Comparison of ENCODE assay signal across 8 cellular contexts in genomic region chr21:33801424-33802405, GRCh38.
A peak's percentile ranks its signal among the peaks of the same experiment; 100 is the strongest.
DNase-seq lines count a peak whose midpoint lies in the region; ATAC-seq and TF ChIP-seq lines count a peak whose summit lies in the region.

No MANE protein-coding gene starts in this region.

- H3K9ac ChIP-seq in HCT116 (ENCODE audit: low read length), result no peak overlapping the region; the same call in 1 of the 2 replicates

- intact Hi-C loops in HCT116 (cut with micrococcal nuclease), result no loop called here
- intact Hi-C loops in gastrocnemius medialis (cut with DNase I; ENCODE audit: low total_unique reads), result no loop called here

- no peak overlapping the region for H3K4me3 ChIP-seq in HCT116 (replicated peaks in 1 of 2; ENCODE audit: low read depth in 1 of 2, low read length in 2 of 2)
- H3K4me3 ChIP-seq in gastrocnemius medialis, result no peak overlapping the region
- H3K4me3 ChIP-seq in Peyer's patch, result no peak overlapping the region

- in situ Hi-C loops in gastrocnemius medialis (cut with MboI; ENCODE audit: low sequenced_read_pairs in 4 of 4), result no loop called here

- TF ChIP-seq POLR2A in HCT116 (IDR thresholded peaks at IDR 0.05; ENCODE audit: borderline replicate concordance, extremely low read depth, insufficient read depth, insufficient read length) (no peak), gastrocnemius medialis (IDR thresholded peaks at IDR 0.05) (no peak), Peyer's patch (IDR thresholded peaks at IDR 0.05) (no peak)

- peak overlapping the region; percentile 34; the same call in 1 of the 2 replicates for H3K27ac ChIP-seq in HCT116 (ENCODE audit: low read depth, low read length)
- peak overlapping the region; percentile 47 to 73 (median 52) for H3K27ac ChIP-seq in gastrocnemius medialis
- H3K27ac ChIP-seq in Peyer's patch, result no peak overlapping the region

- peaks cover 12 to 15% of the 10 kb centered on the region in 2 experiments for H3K4me1 ChIP-seq in HCT116 (ENCODE audit: control insufficient read depth in 1 of 2, insufficient read depth in 2 of 2, low read length in 2 of 2)
- peaks cover 23 to 36% of the 10 kb centered on the region in 2 donors for H3K4me1 ChIP-seq in gastrocnemius medialis
- no peaks in the 10 kb centered on the region for H3K4me1 ChIP-seq in Peyer's patch

- peak; percentile 95 for ATAC-seq in HCT116
- ATAC-seq in gastrocnemius medialis, result peak; percentile 97 to 100

- no peak for TF ChIP-seq CTCF in HCT116 (IDR thresholded peaks at IDR 0.05 in 2 of 3, conservative IDR thresholded peaks at IDR 0.05 in 1 of 3; ENCODE audit: borderline replicate concordance in 1 of 3, insufficient read depth in 1 of 3, low read depth in 2 of 3, low read length in 2 of 3)
- TF ChIP-seq CTCF in gastrocnemius medialis (IDR thresholded peaks at IDR 0.05 in 4 of 5, conservative IDR thresholded peaks at IDR 0.05 in 1 of 5), result no peak
- no peak for TF ChIP-seq CTCF in Peyer's patch (IDR thresholded peaks at IDR 0.05)

- CTCF ChIA-PET in HCT116 (lab: Charles Lee), result interaction anchor here (1.1 kb wide), 1 partner anchor 546 kb away, joined by 3 read pairs; no protein-coding TSS in a partner anchor

- H3K4me2 ChIP-seq in HCT116 (ENCODE audit: low read length), result peak overlapping the region; percentile 31

- H3K27me3 ChIP-seq in HCT116 (ENCODE audit: insufficient read depth, low read length), result no peaks in the 10 kb centered on the region
- no peaks in the 10 kb centered on the region for H3K27me3 ChIP-seq in gastrocnemius medialis
- H3K27me3 ChIP-seq in Peyer's patch, result no peaks in the 10 kb centered on the region

- RAD21 ChIA-PET in HCT116 (lab: Charles Lee; ENCODE audit: low non-redundant PET in 1 of 2, low total read pairs in 2 of 2, uncharacterized antibody in 2 of 2, unreplicated experiment in 2 of 2), result no interaction called here

- H4K20me1 ChIP-seq in HCT116 (ENCODE audit: insufficient read depth), result no peaks in the 10 kb centered on the region

- DNase-seq in HCT116 (ENCODE audit: low read depth, low spot score) (peak; percentile 44), NCI-H2196 treated with DMSO at 0.1 percent for 48 hours (lab: John Stamatoyannopoulos, UW; ENCODE audit: unreplicated experiment) (peak; percentile 91), dermis blood vessel endothelial cell (peak; percentile 31), gastrocnemius medialis (peak; percentile 69 to 72), SK-N-DZ (ENCODE audit: low spot score) (no peak), C1 segment of cervical spinal cord (lab: John Stamatoyannopoulos, UW) (no peak), Peyer's patch (no peak)
- DNase-seq in effector CD8-positive, alpha-beta T cell (lab: John Stamatoyannopoulos, UW), result no peak

- H2AFZ ChIP-seq in HCT116 (ENCODE audit: low read depth, low read length, poor library complexity, severe bottlenecking), result no peak overlapping the region

- no peaks in the 10 kb centered on the region for H3K9me2 ChIP-seq in HCT116 (ENCODE audit: insufficient read depth)

- BruUV-seq in HCT116 (replicated peaks; lab: Mats Ljungman, UMichigan), result no TSS peak

- no peak for TF ChIP-seq RAD21 in HCT116 (IDR thresholded peaks at IDR 0.05; ENCODE audit: low read depth)

- H3K9me3 ChIP-seq in HCT116 (ENCODE audit: control insufficient read depth in 1 of 2, insufficient read depth in 1 of 2, low read depth in 1 of 2, low read length in 2 of 2) (no peaks in the 10 kb centered on the region), gastrocnemius medialis (no peaks in the 10 kb centered on the region), Peyer's patch (no peaks in the 10 kb centered on the region)

- H3K79me2 ChIP-seq in HCT116 (ENCODE audit: insufficient read depth, low read length), result no peaks in the 10 kb centered on the region

- POLR2A ChIA-PET in HCT116 (lab: Charles Lee), result interaction anchor here (1.5 kb wide), 1 partner anchor 9 kb away, joined by 5 read pairs; no protein-coding TSS in a partner anchor

- no peaks in the 10 kb centered on the region; a peak in 1 of 4 replicates for H3K36me3 ChIP-seq in HCT116 (ENCODE audit: control insufficient read depth in 1 of 2, insufficient read depth in 2 of 2, low read length in 2 of 2)
- no peaks in the 10 kb centered on the region for H3K36me3 ChIP-seq in gastrocnemius medialis
- H3K36me3 ChIP-seq in Peyer's patch, result peaks cover 0 to 26% (median 0%) of the 10 kb centered on the region in 3 donors

TF ChIP-seq in HCT116, 20 proteins besides CTCF, POLR2A, EP300 and RAD21:
- TF ChIP-seq JUND (IDR thresholded peaks at IDR 0.05) (0 out of 2 replicates have a peak, but pooled peaks have one; percentile 38), ELF1 (IDR thresholded peaks at IDR 0.05; ENCODE audit: borderline replicate concordance, low read depth) (no peak), FOSL1 (IDR thresholded peaks at IDR 0.05; ENCODE audit: low read depth) (peak; percentile 32; the same call in 1 of the 2 replicates), SP1 (IDR thresholded peaks at IDR 0.05; ENCODE audit: low read depth) (peak; percentile 37; the same call in 1 of the 2 replicates), EGR1 (IDR thresholded peaks at IDR 0.05; ENCODE audit: low read depth) (no peak), ATF3 (IDR thresholded peaks at IDR 0.05) (no peak)
- TF ChIP-seq, protein P1, sequence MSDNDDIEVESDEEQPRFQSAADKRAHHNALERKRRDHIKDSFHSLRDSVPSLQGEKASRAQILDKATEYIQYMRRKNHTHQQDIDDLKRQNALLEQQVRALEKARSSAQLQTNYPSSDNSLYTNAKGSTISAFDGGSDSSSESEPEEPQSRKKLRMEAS (IDR thresholded peaks at IDR 0.05), result peak; percentile 55; the same call in 1 of the 2 replicates

Comparison
In these comparisons a context has a peak if more than half of its experiments do, and no peak if none do; other contexts are left out.
1. DNase-seq: peak in HCT116 (single experiment), NCI-H2196 treated with DMSO at 0.1 percent for 48 hours (single experiment), dermis blood vessel endothelial cell (single experiment) and gastrocnemius medialis (2 of 2); none in SK-N-DZ (single experiment), C1 segment of cervical spinal cord (0 of 14), Peyer's patch (0 of 3) and effector CD8-positive, alpha-beta T cell (single experiment).
2. H3K27ac ChIP-seq: peak in HCT116 (single experiment) and gastrocnemius medialis (4 of 4); none in Peyer's patch (0 of 4).